In genomic region chr4:153296424-153296823, GRCh38 we compare ENCODE assay signal across 14 cellular contexts. TPM values are rescaled to one million over a fixed set of nuclear protein-coding genes. Genes with fewer than 3 reads are reported as not detected.
DNase-seq lines count a peak whose midpoint lies in the region; ATAC-seq and TF ChIP-seq lines count a peak whose summit lies in the region.
"Had no signal": no experiment of that assay in that cellular context is flagged by ENCODE, and none has a peak within 500 bp of the region (broad histone marks: within the 10 kb centered on the region; RNA-seq: fewer than 3 reads in every experiment).

No MANE protein-coding gene starts in this region.

- peaks cover 2% of the 10 kb centered on the region for H3K9me3 Mint-ChIP-seq in glutamatergic neuron (ENCODE audit: unreplicated experiment)

- POLR2A ChIA-PET in RWPE1 (lab: Yijun Ruan, JAX; ENCODE audit: low non-redundant PET) = no interaction called here

- H3K27ac ChIP-seq in RWPE1 = peak overlapping the region; percentile 53
- H3K27ac ChIP-seq: HL-60 had no signal

- ATAC-seq in HG03025 (IDR thresholded peaks at IDR 0.05; ENCODE audit: low FRiP score, unreplicated experiment) = no peak
- no peak for ATAC-seq in HG02763 (IDR thresholded peaks at IDR 0.05; ENCODE audit: unreplicated experiment)

- CTCF ChIA-PET in RWPE1 (lab: Yijun Ruan, JAX) = interaction anchor here (1.4 kb wide), 1 partner anchor 154 kb away, joined by 3 read pairs; no protein-coding TSS in a partner anchor

- TF ChIP-seq CTCF in AG10803 (conservative IDR thresholded peaks at IDR 0.05; ENCODE audit: low read length) (no peak), RWPE1 (conservative IDR thresholded peaks at IDR 0.05; ENCODE audit: low read depth) (no peak), fibroblast of mammary gland (conservative IDR thresholded peaks at IDR 0.05; ENCODE audit: control insufficient read depth, insufficient read depth, low read depth, low read length) (no peak), glutamatergic neuron (IDR thresholded peaks at IDR 0.05; ENCODE audit: partially characterized antibody, unreplicated experiment) (no peak)

- peak; percentile 90 for DNase-seq in AG10803 (ENCODE audit: low read depth)
- DNase-seq in RWPE1 (ENCODE audit: low spot score) = peak; percentile 36
- peak; percentile 40 for DNase-seq in fibroblast of mammary gland (ENCODE audit: low read depth)
- DNase-seq in posterior vena cava (ENCODE audit: low spot score) = peak; percentile 47
- DNase-seq in glutamatergic neuron = no peak
- no peak for DNase-seq in NCI-H187 (lab: John Stamatoyannopoulos, UW)
- DNase-seq: activated CD4-positive, alpha-beta T cell treated with anti-CD3 and anti-CD28 coated beads, Interleukin-2, amount 50 U/mL, for 48 hours; activated gamma-delta T cell treated with Interleukin-2 at 50 U/mL for 16 hours; NCI-H510A; stimulated activated CD4-positive, alpha-beta T cell treated with anti-CD3 and anti-CD28 coated beads, Interleukin-2, amount 100 ng/mL, for 24 hours had no signal

- H3K27me3 Mint-ChIP-seq in glutamatergic neuron (ENCODE audit: unreplicated experiment) = peaks cover 4% of the 10 kb centered on the region
- H3K27me3 Mint-ChIP-seq: dendritic cell treated with granulocyte-macrophage colony-stimulating factor and Interleukin-4, amounts not matched to agents 40 ng/mL and 50 ng/mL, for 4 days had no signal

- peaks cover 30% of the 10 kb centered on the region for H3K36me3 Mint-ChIP-seq in glutamatergic neuron (ENCODE audit: unreplicated experiment)

- H3K4me1 Mint-ChIP-seq in glutamatergic neuron (ENCODE audit: low read depth, unreplicated experiment) = no peaks in the 10 kb centered on the region

- intact Hi-C loops in posterior vena cava (cut with DNase I) = no loop called here

- H3K4me3 ChIP-seq in AG10803 (ENCODE audit: low read length) (no peak overlapping the region), fibroblast of mammary gland (ENCODE audit: control insufficient read depth, low read depth, low read length) (no peak overlapping the region)

- no peak overlapping the region for H3K4me3 Mint-ChIP-seq in glutamatergic neuron (ENCODE audit: unreplicated experiment)
- H3K4me3 Mint-ChIP-seq: dendritic cell treated with granulocyte-macrophage colony-stimulating factor and Interleukin-4, amounts not matched to agents 40 ng/mL and 50 ng/mL, for 4 days had no signal

- no peak overlapping the region for H3K27ac Mint-ChIP-seq in glutamatergic neuron (ENCODE audit: unreplicated experiment)
- H3K27ac Mint-ChIP-seq: dendritic cell treated with granulocyte-macrophage colony-stimulating factor and Interleukin-4, amounts not matched to agents 40 ng/mL and 50 ng/mL, for 4 days had no signal

RNA-seq across cellular contexts. Expression of gene MND1, which starts 48.1 kb away (rescaled TPM):
- total RNA-seq in posterior vena cava (1 to 10 TPM in 1 of 2 donors, under 1 TPM in 1; 0.90 to 1.9 TPM), glutamatergic neuron (ENCODE audit: unreplicated experiment) (2.0 TPM)

Comparison
In these comparisons a context has a peak if more than half of its experiments do, and no peak if none do; other contexts are left out.
1. DNase-seq: peak in AG10803 (single experiment), RWPE1 (single experiment), fibroblast of mammary gland (single experiment) and posterior vena cava (single experiment); none in glutamatergic neuron (single experiment) and NCI-H187 (0 of 2).